In genomic region chr6:8462694-8463093, GRCh38 we compare ENCODE assay signal across 21 cellular contexts.
"Had no signal": no experiment of that assay in that cellular context is flagged by ENCODE, and none has a peak within 500 bp of the region (broad histone marks: within the 10 kb centered on the region; RNA-seq: fewer than 3 reads in every experiment).

No MANE protein-coding gene starts in this region.

- H3K27me3 ChIP-seq: adrenal gland, SJCRH30 had no signal

- H3K4me3 ChIP-seq: adrenal gland, SJCRH30 had no signal

- H3K9me2 ChIP-seq: SK-N-SH had no signal

- H3K4me2 ChIP-seq: SK-N-SH had no signal

- DNase-seq: activated CD4-positive, alpha-beta T cell treated with anti-CD3 and anti-CD28 coated beads for 4 hours; activated CD8-positive, alpha-beta memory T cell treated with anti-CD3 and anti-CD28 coated beads, Interleukin-2, amount 50 U/mL, for 48 hours; activated CD8-positive, alpha-beta T cell treated with anti-CD3 and anti-CD28 coated beads for 36 hours; activated naive CD4-positive, alpha-beta T cell treated with anti-CD3 and anti-CD28 coated beads, Interleukin-2, amount 50 U/mL, for 16 hours; activated naive CD8-positive, alpha-beta T cell treated with anti-CD3 and anti-CD28 coated beads, Interleukin-2, amount 10 ng/mL, durations not matched to agents 7 days and 5 days; activated T-cell treated with anti-CD3 and anti-CD28 coated beads, Interleukin-2, amount 50 U/mL, for 1 hour; adrenal gland; anterior cingulate cortex; caudate nucleus; KG1; NCI-H1092; NCI-H1417; NCI-H1930; NCI-H2171; NCI-H2227 treated with DMSO at 0.1 percent for 48 hours; NCI-H446 treated with DMSO at 0.1 percent for 48 hours; NCI-H526 treated with DMSO at 0.1 percent for 48 hours; SJCRH30; SK-N-SH; SW 1271 had no signal

- ATAC-seq: activated CD4-positive, CD25-positive, alpha-beta regulatory T cell treated with anti-CD3 and anti-CD28 coated beads, Interleukin-2, amount 50 U/mL, for 24 hours; activated CD8-positive, alpha-beta T cell treated with anti-CD3 and anti-CD28 coated beads for 36 hours had no signal

- H3K9me3 ChIP-seq: adrenal gland, SJCRH30, SK-N-SH had no signal

- H3K4me1 ChIP-seq: adrenal gland, SJCRH30 had no signal

- H3K36me3 ChIP-seq: adrenal gland, SJCRH30 had no signal

- H3K27ac ChIP-seq: adrenal gland, SJCRH30 had no signal
